In genomic region chr6:26183237-26183580, GRCh38 we compare ENCODE assay signal across 8 cellular contexts.
A peak's percentile ranks its signal among the peaks of the same experiment; 100 is the strongest.
DNase-seq lines count a peak whose midpoint lies in the region; ATAC-seq and TF ChIP-seq lines count a peak whose summit lies in the region.

No MANE protein-coding gene starts in this region.

- no peak for DNase-seq in AG04450 (ENCODE audit: low read depth, low spot score)
- DNase-seq in Peyer's patch = no peak
- DNase-seq in epithelial cell of prostate (ENCODE audit: low read depth, low spot score) = no peak
- no peak for DNase-seq in NCI-H1092 (lab: John Stamatoyannopoulos, UW)
- no peak for DNase-seq in COLO829 (ENCODE audit: low spot score)

- peak overlapping the region; percentile 42 for H3K27ac ChIP-seq in AG04450 (ENCODE audit: low read depth, low read length)
- peak overlapping the region in 3 of 4 donors; percentile 77 to 91 (median 81) for H3K27ac ChIP-seq in Peyer's patch
- H3K27ac ChIP-seq in epithelial cell of prostate = peak overlapping the region; percentile 32
- peak overlapping the region; percentile 79 for H3K27ac ChIP-seq in neural cell (ENCODE audit: low read length)

- no peaks in the 10 kb centered on the region for H4K20me1 ChIP-seq in neural cell (ENCODE audit: insufficient read depth)

- TF ChIP-seq CTCF in AG04450 (IDR thresholded peaks at IDR 0.05; ENCODE audit: low read depth, low read length) (no peak), Peyer's patch (IDR thresholded peaks at IDR 0.05) (no peak), neural cell (IDR thresholded peaks at IDR 0.05; ENCODE audit: poor library complexity, severe bottlenecking) (no peak)

- no peaks in the 10 kb centered on the region for H3K79me2 ChIP-seq in neural cell (replicated peaks; ENCODE audit: insufficient read depth, low read length)

- H3K4me2 ChIP-seq in neural cell (ENCODE audit: low read length) = peak overlapping the region; percentile 55

- H3K9ac ChIP-seq in neural cell (ENCODE audit: low read length) = peak overlapping the region; percentile 73

- TF ChIP-seq EP300 in neural cell (conservative IDR thresholded peaks at IDR 0.05; ENCODE audit: poor library complexity, severe bottlenecking) = no peak

- TF ChIP-seq RAD21 in neural cell (conservative IDR thresholded peaks at IDR 0.05) = no peak

- H3K9me2 ChIP-seq in neural cell (ENCODE audit: insufficient read depth, low read length) = no peaks in the 10 kb centered on the region

- H3K9me3 ChIP-seq in AG04450 (ENCODE audit: control insufficient read depth, insufficient read depth, low read length) (no peaks in the 10 kb centered on the region), Peyer's patch (no peaks in the 10 kb centered on the region), neural cell (ENCODE audit: low read length) (no peaks in the 10 kb centered on the region)

- H3F3A ChIP-seq in neural cell (ENCODE audit: insufficient read depth, low read length, poor library complexity, severe bottlenecking) = peaks cover 10% of the 10 kb centered on the region

- CTCF ChIA-PET in AG04450 (lab: Charles Lee) = interaction anchor here (0.9 to 1.6 kb wide), 10 partner anchors 9 to 389 kb away, joined by 3 to 16 read pairs (median 4); a partner anchor contains a TSS

- no peaks in the 10 kb centered on the region for H3K27me3 ChIP-seq in AG04450 (ENCODE audit: control insufficient read depth, insufficient read depth, low read length)
- no peaks in the 10 kb centered on the region for H3K27me3 ChIP-seq in Peyer's patch
- H3K27me3 ChIP-seq in neural cell (ENCODE audit: insufficient read depth, low read depth, low read length) = no peaks in the 10 kb centered on the region

- no peak for TF ChIP-seq POLR2A in Peyer's patch (IDR thresholded peaks at IDR 0.05)

- H3K4me1 ChIP-seq in Peyer's patch = peaks cover 0 to 5% (median 0%) of the 10 kb centered on the region in 4 donors

- H3K4me3 ChIP-seq in AG04450 (ENCODE audit: low read depth, low read length) = peak overlapping the region; percentile 61
- peak overlapping the region; percentile 37 to 61 (median 49) for H3K4me3 ChIP-seq in Peyer's patch
- H3K4me3 ChIP-seq in neural cell (ENCODE audit: low read length) = peak overlapping the region; percentile 73

- no peak overlapping the region for H2AFZ ChIP-seq in neural cell (ENCODE audit: low read depth, low read length)

- H3K36me3 ChIP-seq in Peyer's patch (no peaks in the 10 kb centered on the region), neural cell (ENCODE audit: insufficient read depth, low read length) (no peaks in the 10 kb centered on the region)

- ATAC-seq in HG02759 (IDR thresholded peaks at IDR 0.05; ENCODE audit: unreplicated experiment) (no peak), HG03159 (IDR thresholded peaks at IDR 0.05; ENCODE audit: unreplicated experiment) (no peak)

- POLR2A ChIA-PET in AG04450 (lab: Yijun Ruan, JAX) = interaction anchor here (0.6 to 2.7 kb wide), 15 partner anchors 10 to 1709 kb away, joined by 3 to 75 read pairs (median 5); a partner anchor contains a TSS

TF ChIP-seq in neural cell, 6 proteins besides CTCF, POLR2A, EP300 and RAD21:
- TF ChIP-seq REST (IDR thresholded peaks at IDR 0.05; ENCODE audit: borderline replicate concordance) = no peak
- peak; percentile 29 for TF ChIP-seq TAF1 (IDR thresholded peaks at IDR 0.05; ENCODE audit: low read depth)
